ENCODE assay signal across 22 cellular contexts in the genomic region with DNA sequence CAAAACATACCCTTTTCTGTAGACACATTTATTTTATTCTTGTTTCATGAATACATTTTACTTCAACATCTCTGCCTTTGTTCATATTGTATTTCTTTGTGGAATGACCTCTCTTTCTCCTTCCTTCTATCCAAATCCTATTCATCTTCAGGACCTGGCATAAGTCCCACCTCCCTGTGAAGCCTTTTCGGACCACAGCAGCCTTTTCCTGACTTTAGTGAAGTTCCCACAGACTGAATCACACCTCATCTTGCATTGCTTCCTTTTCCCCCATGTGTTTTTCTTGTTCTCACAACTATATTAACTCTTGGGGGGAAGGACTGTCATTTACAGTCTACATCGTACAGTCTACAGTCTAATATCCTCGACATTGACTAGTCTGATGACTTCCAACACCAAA.
"Had no signal": no experiment of that assay in that cellular context is flagged by ENCODE, and none has a peak within 500 bp of the region (broad histone marks: within the 10 kb centered on the region; RNA-seq: fewer than 3 reads in every experiment).

No MANE protein-coding gene starts in this region.

- H3K9me3 ChIP-seq: left lung, lower lobe of right lung, ovary, right atrium auricular region, right lobe of liver, tibial nerve, uterus had no signal

- H3K36me3 ChIP-seq: left lung, lower lobe of right lung, ovary, right atrium auricular region, right lobe of liver, uterus had no signal

- H3K4me2 ChIP-seq: smooth muscle cell had no signal

- H3K27me3 ChIP-seq: left lung, ovary, right atrium auricular region, right lobe of liver, tibial nerve, uterus had no signal

- H3K4me1 ChIP-seq: right lobe of liver had no signal

- H3K4me3 ChIP-seq: left lung, lower lobe of right lung, ovary, right atrium auricular region, right lobe of liver, smooth muscle cell, tibial nerve, uterus had no signal

- ATAC-seq: left colon; left lung; lower lobe of right lung; natural killer cell; right lobe of liver; stimulated activated memory B cell treated with anti-CD40 and anti-IgM and Interleukin-4, amounts not matched to agents 10 μg/mL and 1 μg/mL and 100 μg/mL, for 72 hours; stimulated activated naive CD8-positive, alpha-beta T cell treated with anti-CD3 and anti-CD28 coated beads, Interleukin-15, amount 100 ng/mL, for 72 hours had no signal

- H3K27ac ChIP-seq: left lung, lower lobe of right lung, ovary, right atrium auricular region, right lobe of liver, tibial nerve, uterus had no signal

- FAIRE-seq: kidney had no signal

- DNase-seq: kidney; left colon; left lung; lower lobe of right lung; mammary epithelial cell; mesendoderm; naive B cell; natural killer cell; ovary; right lobe of liver; stimulated activated CD4-positive, alpha-beta T cell treated with anti-CD3 and anti-CD28 coated beads, Interleukin-1b, Interleukin-23, amount 100 ng/mL, for 48 hours; stimulated activated CD4-positive, alpha-beta T cell treated with anti-CD3 and anti-CD28 coated beads, Interleukin-2, amount 100 ng/mL, for 48 hours; stimulated activated CD4-positive, alpha-beta T cell treated with anti-CD3 and anti-CD28 coated beads, Interleukin-4, amount 100 ng/mL, for 4 hours; stimulated activated CD8-positive, alpha-beta memory T cell treated with anti-CD3 and anti-CD28 coated beads, Interleukin-4, amount 100 ng/mL, for 48 hours; stimulated activated naive CD4-positive, alpha-beta T cell treated with Interleukin-2 at 50 U/mL for 16 hours; stimulated activated naive CD8-positive, alpha-beta T cell treated with anti-CD3 and anti-CD28 coated beads, Interleukin-15, amount 100 ng/mL, for 72 hours; substantia nigra; uterus had no signal
